Comparison of ENCODE assay signal across 1 cellular context in genomic region chr3:152909180-152909883, GRCh38.
TF ChIP-seq lines count a peak whose summit lies in the region.

No MANE protein-coding gene starts in this region.

TF ChIP-seq in GM23338, 12 proteins besides CTCF, POLR2A, EP300 and RAD21 (continued from another document):
- no peak for TF ChIP-seq REST (IDR thresholded peaks at IDR 0.05; ENCODE audit: unreplicated experiment)
- no peak for TF ChIP-seq NANOG (IDR thresholded peaks at IDR 0.05; ENCODE audit: borderline replicate concordance)
